1 cellular context compared by ENCODE assay signal in genomic region chr14:100398044-100398443, GRCh38.
TF ChIP-seq lines count a peak whose summit lies in the region.

No MANE protein-coding gene starts in this region.

TF ChIP-seq in HepG2, 621 proteins besides CTCF, POLR2A, EP300 and RAD21 (continued from another document):
- TF ChIP-seq ZGPAT (CRISPR knock-in tag; IDR thresholded peaks at IDR 0.05) (no peak), ZNF687 (CRISPR knock-in tag; IDR thresholded peaks at IDR 0.05) (peak; percentile 72), KDM3A (CRISPR knock-in tag; IDR thresholded peaks at IDR 0.05; ENCODE audit: low read depth) (no peak), ZFX (CRISPR knock-in tag; IDR thresholded peaks at IDR 0.05; ENCODE audit: low read depth) (peak; percentile 19; the same call in 1 of the 2 replicates), CBX5 (CRISPR knock-in tag; IDR thresholded peaks at IDR 0.05; ENCODE audit: borderline replicate concordance) (no peak), HDAC2 (CRISPR knock-in tag; IDR thresholded peaks at IDR 0.05) (peak; percentile 48; the same call in 1 of the 2 replicates), ZNF292 (CRISPR knock-in tag; IDR thresholded peaks at IDR 0.05; ENCODE audit: borderline replicate concordance, low read depth) (peak; percentile 44; the same call in 1 of the 2 replicates), ARID4A (CRISPR knock-in tag; IDR thresholded peaks at IDR 0.05; ENCODE audit: borderline replicate concordance) (peak; percentile 29; the same call in 1 of the 2 replicates), TFDP2 (CRISPR knock-in tag; IDR thresholded peaks at IDR 0.05) (peak; percentile 55; the same call in 1 of the 2 replicates), CEBPG (CRISPR knock-in tag; IDR thresholded peaks at IDR 0.05) (peak; percentile 63), NCOA2 (CRISPR knock-in tag; IDR thresholded peaks at IDR 0.05) (peak; percentile 16; the same call in 1 of the 2 replicates), ETV5 (CRISPR knock-in tag; IDR thresholded peaks at IDR 0.05; ENCODE audit: borderline replicate concordance) (0 out of 2 replicates have a peak, but pooled peaks have one; percentile 36), NFATC3 (CRISPR knock-in tag; IDR thresholded peaks at IDR 0.05) (no peak), ZBTB39 (CRISPR knock-in tag; IDR thresholded peaks at IDR 0.05) (0 out of 2 replicates have a peak, but pooled peaks have one; percentile 40), ELF1 (CRISPR knock-in tag; IDR thresholded peaks at IDR 0.05) (0 out of 2 replicates have a peak, but pooled peaks have one; percentile 24), KAT8 (CRISPR knock-in tag; IDR thresholded peaks at IDR 0.05) (peak; percentile 39; the same call in 1 of the 2 replicates)
- TF ChIP-seq, protein P1, sequence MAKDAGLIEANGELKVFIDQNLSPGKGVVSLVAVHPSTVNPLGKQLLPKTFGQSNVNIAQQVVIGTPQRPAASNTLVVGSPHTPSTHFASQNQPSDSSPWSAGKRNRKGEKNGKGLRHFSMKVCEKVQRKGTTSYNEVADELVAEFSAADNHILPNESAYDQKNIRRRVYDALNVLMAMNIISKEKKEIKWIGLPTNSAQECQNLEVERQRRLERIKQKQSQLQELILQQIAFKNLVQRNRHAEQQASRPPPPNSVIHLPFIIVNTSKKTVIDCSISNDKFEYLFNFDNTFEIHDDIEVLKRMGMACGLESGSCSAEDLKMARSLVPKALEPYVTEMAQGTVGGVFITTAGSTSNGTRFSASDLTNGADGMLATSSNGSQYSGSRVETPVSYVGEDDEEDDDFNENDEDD (CRISPR knock-in tag; IDR thresholded peaks at IDR 0.05; ENCODE audit: borderline replicate concordance) = peak; percentile 66; the same call in 1 of the 2 replicates
